Comparison of ENCODE assay signal across 31 cellular contexts in the genomic region with DNA sequence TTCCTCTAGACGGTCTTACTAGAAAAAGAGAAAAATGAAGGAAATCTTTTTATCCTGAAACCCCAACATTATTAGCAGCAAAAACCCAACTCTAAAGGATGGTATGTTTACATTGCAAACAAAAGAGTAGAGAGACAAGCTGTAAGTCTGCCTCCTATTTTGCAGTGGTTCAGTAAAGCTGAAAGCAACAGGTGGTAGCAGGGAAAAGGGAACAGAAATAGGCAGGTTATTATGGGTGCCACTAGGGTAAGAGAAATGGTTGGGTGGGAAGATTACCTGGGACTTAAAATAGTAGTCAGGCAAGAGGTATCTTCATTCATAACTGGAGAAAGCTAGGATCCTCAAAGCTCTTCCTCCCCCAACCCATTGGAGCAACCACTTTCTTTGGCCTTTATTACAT.
"Had no signal": no experiment of that assay in that cellular context is flagged by ENCODE, and none has a peak within 500 bp of the region (broad histone marks: within the 10 kb centered on the region; RNA-seq: fewer than 3 reads in every experiment).

No MANE protein-coding gene starts in this region.

- H3K9me3 ChIP-seq: MG63, Peyer's patch, SJSA1, SK-N-SH had no signal

- DNase-seq: Kasumi-1, MG63, MV-4-11, NCI-H1092, NCI-H1105, NCI-H1417 treated with DMSO at 0.1 percent for 48 hours, NCI-H146, NCI-H1694, NCI-H187, NCI-H1930, NCI-H2029 treated with DMSO at 0.1 percent for 48 hours, NCI-H2081 treated with DMSO at 0.1 percent for 48 hours, NCI-H2107, NCI-H2171, NCI-H226, NCI-H446 treated with DMSO at 0.1 percent for 48 hours, NCI-H510A, NCI-H524, NCI-H526, NCI-H69, NCI-H748 treated with DMSO at 0.1 percent for 48 hours, NCI-H82, OCI-M1, PC-3, Peyer's patch, Right ventricle myocardium superior, RPMI8226, SHP77 treated with DMSO at 0.1 percent for 48 hours, SK-N-SH, SW 1271 had no signal

- H3K4me3 ChIP-seq: MG63, Peyer's patch, SJSA1 had no signal

- H3K36me3 ChIP-seq: Peyer's patch had no signal

- H3K9ac ChIP-seq: SK-N-SH had no signal

- H3K9me2 ChIP-seq: SK-N-SH had no signal

- H3K27me3 ChIP-seq: MG63, Peyer's patch, SJSA1 had no signal

- H3K27ac ChIP-seq: Peyer's patch, SJSA1 had no signal

- ATAC-seq: PC-3 had no signal

- H3K4me2 ChIP-seq: SK-N-SH had no signal

- H3K4me1 ChIP-seq: Peyer's patch, SJSA1 had no signal
